Comparison of ENCODE assay signal across 26 cellular contexts in genomic region chr3:74420538-74421128, GRCh38.
"Had no signal": no experiment of that assay in that cellular context is flagged by ENCODE, and none has a peak within 500 bp of the region (broad histone marks: within the 10 kb centered on the region; RNA-seq: fewer than 3 reads in every experiment).

No MANE protein-coding gene starts in this region.

- H2AFZ ChIP-seq: PC-9 had no signal

- DNase-seq: activated CD4-positive, alpha-beta memory T cell treated with anti-CD3 and anti-CD28 coated beads, Interleukin-2, amount 10 ng/mL, durations not matched to agents 7 days and 5 days; activated CD4-positive, alpha-beta T cell treated with anti-CD3 and anti-CD28 coated beads for 1 hour; activated CD4-positive, alpha-beta T cell treated with anti-CD3 and anti-CD28 coated beads for 48 hours; activated CD4-positive, CD25-positive, alpha-beta regulatory T cell; activated CD8-positive, alpha-beta memory T cell treated with anti-CD3 and anti-CD28 coated beads for 24 hours; activated CD8-positive, alpha-beta memory T cell treated with anti-CD3 and anti-CD28 coated beads, Interleukin-2, amount 10 ng/mL, durations not matched to agents 7 days and 5 days; activated CD8-positive, alpha-beta memory T cell treated with anti-CD3 and anti-CD28 coated beads, Interleukin-2, amount 50 U/mL, for 48 hours; activated effector memory CD4-positive, alpha-beta T cell treated with Interleukin-2 at 50 U/mL for 16 hours; activated naive CD4-positive, alpha-beta T cell treated with anti-CD3 and anti-CD28 coated beads, Interleukin-2, amount 10 ng/mL, durations not matched to agents 7 days and 5 days; activated naive CD8-positive, alpha-beta T cell treated with anti-CD3 and anti-CD28 coated beads, Interleukin-2, amount 50 U/mL, for 24 hours; activated T-cell treated with anti-CD3 and anti-CD28 coated beads, Interleukin-2, amount 50 U/mL, for 48 hours; brain microvascular endothelial cell; central memory CD4-positive, alpha-beta T cell; NCI-H1436 treated with DMSO at 0.1 percent for 48 hours; NCI-H1694 treated with DMSO at 0.1 percent for 48 hours; NCI-H2029; NCI-H345; NCI-H524 treated with DMSO at 0.1 percent for 48 hours; NK-92 treated with Interleukin-12 subunit alpha and Interleukin-12 subunit beta, amount 100 ng/mL, for 24 hours; PC-9; SIG-M5; T1000; WERI-Rb-1 had no signal

- H3K27me3 ChIP-seq: brain microvascular endothelial cell had no signal

- H3K4me2 ChIP-seq: PC-9 had no signal

- H3K4me3 Mint-ChIP-seq: activated CD4-positive, alpha-beta memory T cell treated with anti-CD3 and anti-CD28 coated beads, Interleukin-2, amount 10 ng/mL, durations not matched to agents 7 days and 5 days; activated CD8-positive, alpha-beta memory T cell treated with anti-CD3 and anti-CD28 coated beads, Interleukin-2, amount 10 ng/mL, durations not matched to agents 7 days and 5 days; activated naive CD4-positive, alpha-beta T cell treated with anti-CD3 and anti-CD28 coated beads, Interleukin-2, amount 10 ng/mL, durations not matched to agents 7 days and 5 days; activated naive CD8-positive, alpha-beta T cell; activated naive CD8-positive, alpha-beta T cell treated with anti-CD3 and anti-CD28 coated beads, Interleukin-2, amount 50 U/mL, for 24 hours had no signal

- H3K36me3 ChIP-seq: brain microvascular endothelial cell, WERI-Rb-1 had no signal

- H3K36me3 Mint-ChIP-seq: activated CD8-positive, alpha-beta memory T cell treated with anti-CD3 and anti-CD28 coated beads, Interleukin-2, amount 10 ng/mL, durations not matched to agents 7 days and 5 days; activated naive CD4-positive, alpha-beta T cell treated with anti-CD3 and anti-CD28 coated beads, Interleukin-2, amount 10 ng/mL, durations not matched to agents 7 days and 5 days; activated naive CD8-positive, alpha-beta T cell had no signal

- H3K27me3 Mint-ChIP-seq: activated CD4-positive, alpha-beta memory T cell treated with anti-CD3 and anti-CD28 coated beads, Interleukin-2, amount 10 ng/mL, durations not matched to agents 7 days and 5 days; activated CD8-positive, alpha-beta memory T cell treated with anti-CD3 and anti-CD28 coated beads, Interleukin-2, amount 10 ng/mL, durations not matched to agents 7 days and 5 days; activated naive CD4-positive, alpha-beta T cell treated with anti-CD3 and anti-CD28 coated beads, Interleukin-2, amount 10 ng/mL, durations not matched to agents 7 days and 5 days; activated naive CD8-positive, alpha-beta T cell; activated naive CD8-positive, alpha-beta T cell treated with anti-CD3 and anti-CD28 coated beads, Interleukin-2, amount 50 U/mL, for 24 hours had no signal

- ATAC-seq: activated CD8-positive, alpha-beta memory T cell treated with anti-CD3 and anti-CD28 coated beads, Interleukin-2, amount 10 ng/mL, durations not matched to agents 7 days and 5 days; activated naive CD8-positive, alpha-beta T cell treated with anti-CD3 and anti-CD28 coated beads, Interleukin-2, amount 50 U/mL, for 24 hours; Right ventricle myocardium inferior had no signal

- H3K4me1 Mint-ChIP-seq: activated CD4-positive, alpha-beta memory T cell treated with anti-CD3 and anti-CD28 coated beads, Interleukin-2, amount 10 ng/mL, durations not matched to agents 7 days and 5 days; activated CD8-positive, alpha-beta memory T cell treated with anti-CD3 and anti-CD28 coated beads, Interleukin-2, amount 10 ng/mL, durations not matched to agents 7 days and 5 days; activated naive CD4-positive, alpha-beta T cell treated with anti-CD3 and anti-CD28 coated beads, Interleukin-2, amount 10 ng/mL, durations not matched to agents 7 days and 5 days; activated naive CD8-positive, alpha-beta T cell treated with anti-CD3 and anti-CD28 coated beads, Interleukin-2, amount 50 U/mL, for 24 hours had no signal

- H3K4me3 ChIP-seq: PC-9 had no signal

- H3K27ac ChIP-seq: brain microvascular endothelial cell, PC-9, RWPE1, WERI-Rb-1 had no signal

- H3K27ac Mint-ChIP-seq: activated CD4-positive, alpha-beta memory T cell treated with anti-CD3 and anti-CD28 coated beads, Interleukin-2, amount 10 ng/mL, durations not matched to agents 7 days and 5 days; activated CD8-positive, alpha-beta memory T cell treated with anti-CD3 and anti-CD28 coated beads, Interleukin-2, amount 10 ng/mL, durations not matched to agents 7 days and 5 days; activated naive CD4-positive, alpha-beta T cell treated with anti-CD3 and anti-CD28 coated beads, Interleukin-2, amount 10 ng/mL, durations not matched to agents 7 days and 5 days; activated naive CD8-positive, alpha-beta T cell; activated naive CD8-positive, alpha-beta T cell treated with anti-CD3 and anti-CD28 coated beads, Interleukin-2, amount 50 U/mL, for 24 hours had no signal
